22 cellular contexts compared by ENCODE assay signal in the genomic region with DNA sequence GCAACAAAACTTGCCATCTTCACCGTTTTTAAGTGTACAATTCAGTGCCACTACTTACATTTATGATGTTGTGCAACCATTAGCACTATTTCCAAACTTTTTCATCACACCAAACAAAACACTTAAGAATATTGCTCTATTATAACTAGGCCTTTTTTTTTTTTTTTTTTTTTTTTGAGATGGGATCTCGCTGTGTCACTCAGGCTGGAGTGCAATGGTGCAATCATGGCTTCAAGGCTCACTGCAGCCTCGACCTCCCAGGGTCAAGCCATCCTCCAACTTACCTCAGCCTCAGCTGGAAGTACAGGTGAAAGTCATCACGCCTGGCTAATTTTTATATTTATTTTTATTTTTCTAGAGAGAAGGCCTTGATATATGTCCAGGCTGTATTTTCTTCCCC. TPM values are rescaled to one million over a fixed set of nuclear protein-coding genes. Genes with fewer than 3 reads are reported as not detected.
A peak's percentile ranks its signal among the peaks of the same experiment; 100 is the strongest.
DNase-seq lines count a peak whose midpoint lies in the region; ATAC-seq and TF ChIP-seq lines count a peak whose summit lies in the region.
"Had no signal": no experiment of that assay in that cellular context is flagged by ENCODE, and none has a peak within 500 bp of the region (broad histone marks: within the 10 kb centered on the region; RNA-seq: fewer than 3 reads in every experiment).

No MANE protein-coding gene starts in this region.

- no peak for TF ChIP-seq EP300 in Ishikawa (IDR thresholded peaks at IDR 0.05; ENCODE audit: borderline replicate concordance)

- H3K36me3 Mint-ChIP-seq in activated T-cell treated with anti-CD3 and anti-CD28 coated beads, Interleukin-2, amount 50 U/mL, for 24 hours (ENCODE audit: low read depth): no peaks in the 10 kb centered on the region
- H3K36me3 Mint-ChIP-seq: CD8-positive, alpha-beta memory T cell; IgD-negative memory B cell had no signal

- peaks cover 26% of the 10 kb centered on the region for H3K4me1 Mint-ChIP-seq in activated T-cell treated with anti-CD3 and anti-CD28 coated beads, Interleukin-2, amount 50 U/mL, for 24 hours (ENCODE audit: low read depth)

- in situ Hi-C loops in Caki2 (cut with HindIII; ENCODE audit: low pct_unique_long_range_greater_than_20kb, low sequenced_read_pairs): no loop called here

- no peaks in the 10 kb centered on the region for H3K9me3 Mint-ChIP-seq in activated T-cell treated with anti-CD3 and anti-CD28 coated beads, Interleukin-2, amount 50 U/mL, for 24 hours
- H3K9me3 Mint-ChIP-seq: CD8-positive, alpha-beta memory T cell; IgD-negative memory B cell had no signal

- no peaks in the 10 kb centered on the region for H3K27me3 Mint-ChIP-seq in activated T-cell treated with anti-CD3 and anti-CD28 coated beads, Interleukin-2, amount 50 U/mL, for 24 hours
- H3K27me3 Mint-ChIP-seq: CD8-positive, alpha-beta memory T cell had no signal

- no peak for TF ChIP-seq RAD21 in Ishikawa (IDR thresholded peaks at IDR 0.05; ENCODE audit: low read depth)

- H3K27ac Mint-ChIP-seq in activated T-cell treated with anti-CD3 and anti-CD28 coated beads, Interleukin-2, amount 50 U/mL, for 24 hours: no peak overlapping the region
- H3K27ac Mint-ChIP-seq: IgD-negative memory B cell had no signal

- H3K4me3 Mint-ChIP-seq in activated T-cell treated with anti-CD3 and anti-CD28 coated beads, Interleukin-2, amount 50 U/mL, for 24 hours: no peak overlapping the region
- H3K4me3 Mint-ChIP-seq: CD8-positive, alpha-beta memory T cell; IgD-negative memory B cell had no signal

- no peak for ATAC-seq in GM21381 (IDR thresholded peaks at IDR 0.05; ENCODE audit: unreplicated experiment)
- ATAC-seq: A549, Right ventricle myocardium inferior had no signal

- DNase-seq in Caki2 (ENCODE audit: low read depth): peak; percentile 48
- peak; percentile 74 for DNase-seq in NOMO-1 treated with DMSO at 0.1 percent for 48 hours (lab: John Stamatoyannopoulos, UW; ENCODE audit: unreplicated experiment)
- peak; percentile 76 for DNase-seq in left kidney (ENCODE audit: low read depth, low spot score)
- no peak for DNase-seq in activated T-cell treated with anti-CD3 and anti-CD28 coated beads, Interleukin-2, amount 50 U/mL, for 24 hours
- no peak for DNase-seq in epidermal melanocyte (ENCODE audit: insufficient read length, low spot score)
- DNase-seq: C1 segment of cervical spinal cord; CD8-positive, alpha-beta memory T cell; DMS153; DND-41; Karpas-422; NCI-H1048; NCI-H1694; NCI-H2171; NCI-H226; NCI-H510A; PC-9; T-helper 1 cell had no signal

TF ChIP-seq in Ishikawa, 13 proteins besides CTCF, POLR2A, EP300 and RAD21:
- TF ChIP-seq CEBPB (IDR thresholded peaks at IDR 0.05): peak; percentile 34; the same call in 1 of the 2 replicates
- TF ChIP-seq, protein P1, sequence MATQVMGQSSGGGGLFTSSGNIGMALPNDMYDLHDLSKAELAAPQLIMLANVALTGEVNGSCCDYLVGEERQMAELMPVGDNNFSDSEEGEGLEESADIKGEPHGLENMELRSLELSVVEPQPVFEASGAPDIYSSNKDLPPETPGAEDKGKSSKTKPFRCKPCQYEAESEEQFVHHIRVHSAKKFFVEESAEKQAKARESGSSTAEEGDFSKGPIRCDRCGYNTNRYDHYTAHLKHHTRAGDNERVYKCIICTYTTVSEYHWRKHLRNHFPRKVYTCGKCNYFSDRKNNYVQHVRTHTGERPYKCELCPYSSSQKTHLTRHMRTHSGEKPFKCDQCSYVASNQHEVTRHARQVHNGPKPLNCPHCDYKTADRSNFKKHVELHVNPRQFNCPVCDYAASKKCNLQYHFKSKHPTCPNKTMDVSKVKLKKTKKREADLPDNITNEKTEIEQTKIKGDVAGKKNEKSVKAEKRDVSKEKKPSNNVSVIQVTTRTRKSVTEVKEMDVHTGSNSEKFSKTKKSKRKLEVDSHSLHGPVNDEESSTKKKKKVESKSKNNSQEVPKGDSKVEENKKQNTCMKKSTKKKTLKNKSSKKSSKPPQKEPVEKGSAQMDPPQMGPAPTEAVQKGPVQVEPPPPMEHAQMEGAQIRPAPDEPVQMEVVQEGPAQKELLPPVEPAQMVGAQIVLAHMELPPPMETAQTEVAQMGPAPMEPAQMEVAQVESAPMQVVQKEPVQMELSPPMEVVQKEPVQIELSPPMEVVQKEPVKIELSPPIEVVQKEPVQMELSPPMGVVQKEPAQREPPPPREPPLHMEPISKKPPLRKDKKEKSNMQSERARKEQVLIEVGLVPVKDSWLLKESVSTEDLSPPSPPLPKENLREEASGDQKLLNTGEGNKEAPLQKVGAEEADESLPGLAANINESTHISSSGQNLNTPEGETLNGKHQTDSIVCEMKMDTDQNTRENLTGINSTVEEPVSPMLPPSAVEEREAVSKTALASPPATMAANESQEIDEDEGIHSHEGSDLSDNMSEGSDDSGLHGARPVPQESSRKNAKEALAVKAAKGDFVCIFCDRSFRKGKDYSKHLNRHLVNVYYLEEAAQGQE (IDR thresholded peaks at IDR 0.05; ENCODE audit: low read depth): no peak

RNA-seq across cellular contexts. Expression of gene LMNB1, which starts 22.3 kb away (rescaled TPM):
- total RNA-seq in Caki2 (2014; rRNA removed; shearing (Covaris generic); ENCODE audit: low replicate concordance): 206 and 220 TPM in 2 replicates

Comparison
In these comparisons a context has a peak if more than half of its experiments do, and no peak if none do; other contexts are left out.
1. DNase-seq: peak in Caki2 (single experiment), NOMO-1 treated with DMSO at 0.1 percent for 48 hours (single experiment) and left kidney (single experiment); none in activated T-cell treated with anti-CD3 and anti-CD28 coated beads, Interleukin-2, amount 50 U/mL, for 24 hours (single experiment) and epidermal melanocyte (single experiment).